ENCODE assay signal across 1 cellular context in the genomic region with DNA sequence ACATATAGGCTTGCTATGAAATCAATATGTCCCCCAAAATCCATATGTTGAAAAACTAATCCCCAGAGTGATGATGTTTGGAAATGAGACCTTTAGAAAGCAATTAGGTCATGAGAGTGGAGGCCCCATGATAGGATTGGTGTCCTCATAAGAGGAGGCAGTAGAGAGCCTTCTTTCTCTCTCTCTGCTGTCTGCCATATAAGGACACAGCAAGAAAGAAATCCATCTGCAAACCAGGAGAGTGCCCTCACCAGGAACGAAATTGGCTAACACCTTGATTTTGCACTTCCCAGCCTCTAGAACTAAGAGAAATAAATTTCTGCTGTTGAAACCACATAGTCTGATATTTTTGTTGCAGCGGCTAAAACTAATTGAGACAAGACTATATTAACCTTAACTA.
TF ChIP-seq lines count a peak whose summit lies in the region.

No MANE protein-coding gene starts in this region.

TF ChIP-seq in H1, 55 proteins besides CTCF, POLR2A, EP300 and RAD21:
- TF ChIP-seq BCL11A (IDR thresholded peaks at IDR 0.05; ENCODE audit: low read depth in 2 of 2, low read length in 2 of 2) = no peak
- peak; percentile 79 for TF ChIP-seq SRF (IDR thresholded peaks at IDR 0.05; ENCODE audit: low read depth, low read length)
